ENCODE assay signal across 8 cellular contexts in genomic region chr3:11556851-11557644, GRCh38.
DNase-seq lines count a peak whose midpoint lies in the region; ATAC-seq and TF ChIP-seq lines count a peak whose summit lies in the region.

No MANE protein-coding gene starts in this region.

- no peaks in the 10 kb centered on the region for H3K9me3 Mint-ChIP-seq in nephron

- H3K4me1 Mint-ChIP-seq in nephron, result peaks cover 64% of the 10 kb centered on the region

- TF ChIP-seq CTCF in breast epithelium (IDR thresholded peaks at IDR 0.05) (no peak), mammary epithelial cell (conservative IDR thresholded peaks at IDR 0.05 in 1 of 2, IDR thresholded peaks at IDR 0.05 in 1 of 2; ENCODE audit: extremely low read depth in 1 of 2, insufficient read depth in 1 of 2, low read depth in 1 of 2, low read length in 2 of 2) (no peak), fibroblast of mammary gland (conservative IDR thresholded peaks at IDR 0.05; ENCODE audit: control insufficient read depth, insufficient read depth, low read depth, low read length) (no peak), nephron (IDR thresholded peaks at IDR 0.05; ENCODE audit: unreplicated experiment in 3 of 3) (no peak)

- H3K4me3 ChIP-seq in breast epithelium (no peak overlapping the region), mammary epithelial cell (replicated peaks in 1 of 3; ENCODE audit: insufficient read depth in 1 of 3, low read depth in 2 of 3, low read length in 3 of 3) (no peak overlapping the region), fibroblast of mammary gland (ENCODE audit: control insufficient read depth, low read depth, low read length) (no peak overlapping the region)

- H3K36me3 ChIP-seq in breast epithelium (no peaks in the 10 kb centered on the region), mammary epithelial cell (ENCODE audit: insufficient read depth, low read length) (peaks cover 3% of the 10 kb centered on the region)

- intact Hi-C loops in breast epithelium (cut with DNase I; ENCODE audit: low total_unique reads), result no loop called here
- intact Hi-C loops in mammary epithelial cell (cut with micrococcal nuclease), result no loop called here

- H3K9ac ChIP-seq in mammary epithelial cell (ENCODE audit: insufficient read depth, low read length), result no peak overlapping the region

- no peak for ATAC-seq in stimulated activated naive CD8-positive, alpha-beta T cell treated with anti-CD3 and anti-CD28 coated beads, Interleukin-15, Interleukin-2, amounts not matched to agents 100 U/mL and 50 U/mL, for 24 hours

- H3K36me3 Mint-ChIP-seq in nephron (ENCODE audit: low read depth), result peaks cover 61% of the 10 kb centered on the region

- H3K4me3 Mint-ChIP-seq in nephron, result peak overlapping the region in 2 of 3 experiments; percentile 4 to 58

- peaks cover 44% of the 10 kb centered on the region for H3K79me2 ChIP-seq in mammary epithelial cell (ENCODE audit: insufficient read depth, low read length)

- no peak for TF ChIP-seq POLR2A in breast epithelium (IDR thresholded peaks at IDR 0.05)

- H4K20me1 ChIP-seq in mammary epithelial cell (ENCODE audit: insufficient read depth, low read length), result no peaks in the 10 kb centered on the region

- no peak overlapping the region for H2AFZ ChIP-seq in mammary epithelial cell (ENCODE audit: low read depth, low read length)

- dilution Hi-C loops in mammary epithelial cell (cut with HindIII; ENCODE audit: low sequenced_read_pairs), result no loop called here

- H3K27me3 Mint-ChIP-seq in nephron (ENCODE audit: low read depth), result no peaks in the 10 kb centered on the region

- peaks cover 3 to 18% of the 10 kb centered on the region in 2 donors for H3K4me1 ChIP-seq in breast epithelium
- H3K4me1 ChIP-seq in mammary epithelial cell (ENCODE audit: insufficient read depth, low read length), result peaks cover 18% of the 10 kb centered on the region

- H3K27me3 ChIP-seq in breast epithelium (no peaks in the 10 kb centered on the region), mammary epithelial cell (ENCODE audit: insufficient read depth, low read length) (no peaks in the 10 kb centered on the region)

- H3K9me3 ChIP-seq in breast epithelium, result no peaks in the 10 kb centered on the region
- no peaks in the 10 kb centered on the region for H3K9me3 ChIP-seq in mammary epithelial cell (replicated peaks; ENCODE audit: insufficient read depth, low read length)

- WGBS in mammary epithelial cell (ENCODE audit: low coverage, missing lambda C conversion rate), result 80% methylated on average over 15 of the region's 16 CpGs

- no peak overlapping the region for H3K4me2 ChIP-seq in mammary epithelial cell (ENCODE audit: insufficient read depth, low read depth, low read length)

- H3K27ac Mint-ChIP-seq in nephron, result peak overlapping the region; percentile 87 to 98 (median 96)

- no TSS peak for BruUV-seq in mammary epithelial cell (replicated peaks; lab: Mats Ljungman, UMichigan)

- in situ Hi-C loops in mammary epithelial cell (cut with MboI; ENCODE audit: low sequenced_read_pairs in 2 of 2), result no loop called here

- DNase-seq in breast epithelium (ENCODE audit: low spot score in 2 of 2) (peak in 1 of 2 donors; percentile 48), mammary epithelial cell (no peak), fibroblast of mammary gland (ENCODE audit: low read depth) (peak; percentile 96), NCI-H128 (lab: John Stamatoyannopoulos, UW; ENCODE audit: unreplicated experiment) (no peak), SKM-1 treated with dmso at 0.1 percent for 144 hours (lab: John Stamatoyannopoulos, UW; ENCODE audit: unreplicated experiment) (no peak), pons (ENCODE audit: low spot score) (no peak)
- no peak for DNase-seq in stimulated activated naive CD8-positive, alpha-beta T cell treated with anti-CD3 and anti-CD28 coated beads, Interleukin-15, Interleukin-2, amounts not matched to agents 100 U/mL and 50 U/mL, for 24 hours

- H3K27ac ChIP-seq in breast epithelium (peak overlapping the region; percentile 15 to 88), mammary epithelial cell (ENCODE audit: insufficient read depth, low read depth, low read length) (no peak overlapping the region)

- CTCF ChIA-PET in mammary epithelial cell (lab: Charles Lee; ENCODE audit: low non-redundant PET), result interaction anchor here (0.6 kb wide), 1 partner anchor 222 kb away, joined by 3 read pairs; no protein-coding TSS in a partner anchor
